ENCODE assay signal across 29 cellular contexts in the genomic region with DNA sequence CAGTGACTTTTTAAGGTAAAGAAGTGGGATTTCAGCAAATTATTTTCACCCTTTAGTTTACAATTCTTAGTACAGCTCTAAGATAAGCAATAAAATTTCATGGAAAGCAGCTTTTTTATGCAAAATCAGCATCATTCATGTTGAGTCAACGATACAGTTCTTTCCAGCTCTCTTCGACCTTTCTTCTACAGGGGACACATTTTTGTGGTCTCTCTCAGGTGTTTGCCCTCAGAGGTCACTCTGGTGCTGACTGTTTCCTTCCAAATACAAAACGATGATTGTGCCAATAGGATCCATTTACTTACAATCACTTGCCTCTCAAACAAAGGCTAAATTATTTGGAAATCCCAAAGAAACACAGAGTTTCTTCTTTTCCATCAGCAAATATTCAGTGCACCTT. TPM values are rescaled to one million over a fixed set of nuclear protein-coding genes. Genes with fewer than 3 reads are reported as not detected.
DNase-seq lines count a peak whose midpoint lies in the region; ATAC-seq, FAIRE-seq and TF ChIP-seq lines count a peak whose summit lies in the region.
"Had no signal": no experiment of that assay in that cellular context is flagged by ENCODE, and none has a peak within 500 bp of the region (broad histone marks: within the 10 kb centered on the region; RNA-seq: fewer than 3 reads in every experiment).

No MANE protein-coding gene starts in this region.

- CTCF ChIA-PET in Calu3 (lab: Charles Lee) (interaction anchor here (0.6 to 0.9 kb wide), 3 partner anchors 47 to 463 kb away, joined by 3 to 4 read pairs (median 4); no protein-coding TSS in a partner anchor), K562 (lab: Yijun Ruan, JAX; ENCODE audit: low intra/inter-chr PET ratio) (interaction anchor here (0.8 kb wide), 1 partner anchor 396 kb away, joined by 3 read pairs; no protein-coding TSS in a partner anchor)

- H3K27me3 ChIP-seq in K562 (ENCODE audit: control insufficient read depth in 2 of 2, insufficient read depth in 2 of 2, low read length in 2 of 2) = peaks cover 4 to 17% of the 10 kb centered on the region in 2 experiments; a peak in 3 of 5 replicates
- H3K27me3 ChIP-seq: BLaER1 had no signal

- no peak for TF ChIP-seq RAD21 in K562 (CRISPR knock-in tag; conservative IDR thresholded peaks at IDR 0.05 in 1 of 2, IDR thresholded peaks at IDR 0.05 in 1 of 2)

- H2AFZ ChIP-seq in K562 (ENCODE audit: low read depth, low read length) = no peak overlapping the region

- H3K27ac Mint-ChIP-seq in Calu3 (ENCODE audit: unreplicated experiment) = no peak overlapping the region
- H3K27ac Mint-ChIP-seq: CD4-positive, CD25-positive, alpha-beta regulatory T cell; T-cell had no signal

- H3K36me3 ChIP-seq in K562 (ENCODE audit: control insufficient read depth, insufficient read depth, low read length) = no peaks in the 10 kb centered on the region
- H3K36me3 ChIP-seq: BLaER1 had no signal

- no peak overlapping the region for H3K9ac ChIP-seq in K562 (ENCODE audit: insufficient read depth in 1 of 2, low read depth in 2 of 2, low read length in 2 of 2)
- H3K9ac ChIP-seq: BLaER1, KMS-11 had no signal

- H3K4me3 Mint-ChIP-seq in Calu3 (ENCODE audit: low read depth, unreplicated experiment) = no peak overlapping the region
- H3K4me3 Mint-ChIP-seq: CD4-positive, CD25-positive, alpha-beta regulatory T cell; T-cell had no signal

- H3K36me3 Mint-ChIP-seq in Calu3 (ENCODE audit: insufficient read depth, unreplicated experiment) = no peaks in the 10 kb centered on the region
- H3K36me3 Mint-ChIP-seq: CD4-positive, CD25-positive, alpha-beta regulatory T cell; T-cell had no signal

- no peaks in the 10 kb centered on the region for H3K9me1 ChIP-seq in K562 (ENCODE audit: control insufficient read depth, insufficient read depth, low read length)

- TF ChIP-seq CTCF in Calu3 (IDR thresholded peaks at IDR 0.05; ENCODE audit: unreplicated experiment) = no peak
- no peak for TF ChIP-seq CTCF in K562 (IDR thresholded peaks at IDR 0.05 in 2 of 3, conservative IDR thresholded peaks at IDR 0.05 in 1 of 3; ENCODE audit: insufficient read depth in 2 of 3, low read depth in 1 of 3, low read length in 3 of 3)
- no peak for TF ChIP-seq CTCF in fibroblast of the aortic adventitia (IDR thresholded peaks at IDR 0.05; ENCODE audit: insufficient read depth, low read length)

- 0% methylated on average over 3 of the region's 3 CpGs for WGBS in K562 (ENCODE audit: insufficient coverage, low coverage, missing lambda C conversion rate)

- intact Hi-C loops in Calu3 (cut with micrococcal nuclease; ENCODE audit: unreplicated experiment) = loop anchor here (10.0 kb wide), 1 partner anchor 457 kb away; no protein-coding TSS in a partner anchor
- intact Hi-C loops in K562 (cut with micrococcal nuclease) = no loop called here

- H3K27ac ChIP-seq in K562 (ENCODE audit: extremely low read depth, low read depth, low read length) = no peak overlapping the region
- H3K27ac ChIP-seq: BLaER1, KMS-11 had no signal

- no peak overlapping the region for H3K4me3 ChIP-seq in K562
- no peak overlapping the region for H3K4me3 ChIP-seq in fibroblast of the aortic adventitia (ENCODE audit: low read depth, low read length)
- H3K4me3 ChIP-seq: BLaER1 had no signal

- TF ChIP-seq EP300 in K562 (IDR thresholded peaks at IDR 0.05; ENCODE audit: low read length) = no peak

- H3K4me2 ChIP-seq in K562 (ENCODE audit: insufficient read depth, low read length) = no peak overlapping the region
- H3K4me2 ChIP-seq: BLaER1, KMS-11 had no signal

- no peak for TF ChIP-seq POLR2A in K562 (conservative IDR thresholded peaks at IDR 0.05)

- H3K9me3 Mint-ChIP-seq in Calu3 (ENCODE audit: low read depth, unreplicated experiment) = no peaks in the 10 kb centered on the region
- H3K9me3 Mint-ChIP-seq: CD4-positive, CD25-positive, alpha-beta regulatory T cell had no signal

- H3K9me3 ChIP-seq in K562 (replicated peaks; ENCODE audit: control insufficient read depth, insufficient read depth, low read depth, low read length) = no peaks in the 10 kb centered on the region

- H3K4me1 Mint-ChIP-seq in Calu3 (ENCODE audit: low read depth, unreplicated experiment) = peaks cover 7% of the 10 kb centered on the region
- H3K4me1 Mint-ChIP-seq: CD4-positive, CD25-positive, alpha-beta regulatory T cell; T-cell had no signal

- H4K20me1 ChIP-seq in K562 (replicated peaks; ENCODE audit: control insufficient read depth, insufficient read depth, low read length) = no peaks in the 10 kb centered on the region
- H4K20me1 ChIP-seq: BLaER1 had no signal

- no peak for FAIRE-seq in K562 (lab: Jason Lieb, UNC)
- FAIRE-seq: D721Med, GM12891, HTR-8/SVneo, RCC 7860 had no signal

- in situ Hi-C loops in K562 (cut with MboI) (no loop called here), ACHN (cut with HindIII; ENCODE audit: low pct_ligation_motif_present, low pct_unique_long_range_greater_than_20kb, low sequenced_read_pairs) (no loop called here)

- H3K4me1 ChIP-seq in K562 (replicated peaks in 1 of 2; ENCODE audit: control insufficient read depth in 2 of 2, insufficient read depth in 2 of 2, low read length in 2 of 2) = peaks cover 0 to 2% of the 10 kb centered on the region in 2 experiments; a peak in 2 of 5 replicates
- H3K4me1 ChIP-seq: BLaER1 had no signal

- POLR2A ChIA-PET in K562 (lab: Yijun Ruan, JAX) = interaction anchor here (0.9 to 1.3 kb wide), 2 partner anchors 9 to 37 kb away, joined by 3 read pairs; no protein-coding TSS in a partner anchor

- no TSS peak for BruUV-seq in Calu3 (replicated peaks; lab: Mats Ljungman, UMichigan)
- BruUV-seq in K562 (replicated peaks; lab: Mats Ljungman, UMichigan) = no TSS peak

- H3K27me3 Mint-ChIP-seq in Calu3 (ENCODE audit: unreplicated experiment) = no peaks in the 10 kb centered on the region

- peak; percentile 6 for DNase-seq in Calu3
- DNase-seq in M059J (ENCODE audit: low read depth) = peak; percentile 71
- DNase-seq in K562 (ENCODE audit: extremely low read depth in 1 of 4, low spot score in 3 of 4) = no peak
- peak; percentile 56 for DNase-seq in fibroblast of the aortic adventitia (ENCODE audit: low read depth)
- DNase-seq in T-helper 2 cell = no peak
- DNase-seq in ACHN = no peak
- DNase-seq in superior temporal gyrus (ENCODE audit: extremely low spot score) = no peak
- DNase-seq: 8988T; CD4-positive, CD25-positive, alpha-beta regulatory T cell; DMS79; EL; GF-D8; NCI-H1092 treated with DMSO at 0.1 percent for 48 hours; NCI-H1436 treated with DMSO at 0.1 percent for 48 hours; NCI-H187 treated with DMSO at 0.1 percent for 48 hours; NCI-H2171 treated with DMSO at 0.1 percent for 48 hours; NCI-H345; NCI-H524; NCI-H748 treated with DMSO at 0.1 percent for 48 hours; T-cell had no signal

- ATAC-seq in K562 (no peak), HG02938 (IDR thresholded peaks at IDR 0.05; ENCODE audit: unreplicated experiment) (no peak)
- ATAC-seq: HCT116, SK-N-SH treated with all-trans-retinoic acid at 6 μM for 48 hours, T-cell had no signal

- no peaks in the 10 kb centered on the region for H3K79me2 ChIP-seq in K562 (ENCODE audit: control insufficient read depth, insufficient read depth, low read length)

TF ChIP-seq in K562, 482 proteins besides CTCF, POLR2A, EP300 and RAD21:
- TF ChIP-seq MTF1 (CRISPR knock-in tag; IDR thresholded peaks at IDR 0.05; ENCODE audit: borderline replicate concordance) (no peak), ZNF316 (IDR thresholded peaks at IDR 0.05) (0 out of 2 replicates have a peak, but pooled peaks have one; percentile 24)

RNA-seq across cellular contexts. Expression of a gene that starts 51.0 kb away (rescaled TPM):
- total RNA-seq in Calu3 (2022) (46.4 and 50.0 TPM in 2 replicates), K562 (2014; rRNA removed) (255 and 285 TPM in 2 replicates), K562 (2014; rRNA removed; fragmentation: Illumina TruSeq; extraction: Trizol) (328 and 358 TPM in 2 replicates), K562 (2015; rRNA removed; fragmentation: Illumina TruSeq; extraction: Trizol) (335 and 358 TPM in 2 replicates), K562 (2021) (234 and 247 TPM in 2 replicates), fibroblast of the aortic adventitia (ENCODE audit: low replicate concordance) (13.3 and 91.1 TPM in 2 replicates)
- 159 and 176 TPM in 2 replicates for total RNA-seq in M059J (2014; rRNA removed; shearing (Covaris generic))
- total RNA-seq in K562 (2011; cell fraction: chromatin; rRNA removed; ENCODE audit: low replicate concordance) = 31.2 and 55.3 TPM in 2 replicates
- total RNA-seq in K562 (2011; cell fraction: nucleolus; rRNA removed) = 26.8 and 29.9 TPM in 2 replicates
- total RNA-seq in K562 (2011; cell fraction: nucleoplasm; rRNA removed) = 37.0 and 42.7 TPM in 2 replicates
- polyA plus RNA-seq in K562 (2011; rRNA removed) (192 and 328 TPM in 2 replicates), K562 (2014; fragmentation: Illumina TruSeq; extraction: Trizol) (380 and 427 TPM in 2 replicates), K562 (2014; fragmentation: Nextera tagmentation; extraction: Ambion mirVana) (10 to 100 TPM; 54.5 to 88.1 TPM), K562 (2014; rRNA removed) (362 and 383 TPM in 2 replicates)
- polyA plus RNA-seq in K562 (2011; cell fraction: cytosol; rRNA removed) = 123 and 150 TPM in 2 replicates
- 65.8 and 83.7 TPM in 2 replicates for polyA plus RNA-seq in K562 (2011; cell fraction: nucleus; rRNA removed)
- 199 and 249 TPM in 2 replicates for polyA plus RNA-seq in K562 (2012)
- 112 and 114 TPM in 2 replicates for polyA minus RNA-seq in K562 (2011; rRNA and poly(A)+ RNA removed)
- polyA minus RNA-seq in K562 (2011; cell fraction: cytosol; rRNA and poly(A)+ RNA removed) = 43.6 and 73.7 TPM in 2 replicates
- polyA minus RNA-seq in K562 (2011; cell fraction: nucleus; rRNA and poly(A)+ RNA removed) = 22.2 and 30.8 TPM in 2 replicates

Comparison
In these comparisons a context has a peak if more than half of its experiments do, and no peak if none do; other contexts are left out.
1. DNase-seq: peak in Calu3 (single experiment), M059J (single experiment) and fibroblast of the aortic adventitia (single experiment); none in K562 (0 of 4), T-helper 2 cell (0 of 5), ACHN (single experiment) and superior temporal gyrus (single experiment).